Comparison of ENCODE assay signal across 29 cellular contexts in genomic region chr22:43639228-43639948, GRCh38.
"Had no signal": no experiment of that assay in that cellular context is flagged by ENCODE, and none has a peak within 500 bp of the region (broad histone marks: within the 10 kb centered on the region; RNA-seq: fewer than 3 reads in every experiment).

No MANE protein-coding gene starts in this region.

- FAIRE-seq: colon, endometrium, endothelial cell of umbilical vein, frontal cortex had no signal

- H3K4me3 ChIP-seq: colonic mucosa, coronary artery, dorsolateral prefrontal cortex, esophagus muscularis mucosa, esophagus squamous epithelium, gastrocnemius medialis, gastroesophageal sphincter, heart left ventricle, heart right ventricle had no signal

- H3K4me1 Mint-ChIP-seq: endodermal cell had no signal

- H3K27ac Mint-ChIP-seq: dendritic cell treated with granulocyte-macrophage colony-stimulating factor and Interleukin-4, amounts not matched to agents 40 ng/mL and 50 ng/mL, for 4 days; effector memory CD8-positive, alpha-beta T cell; endodermal cell had no signal

- H3K27me3 ChIP-seq: colonic mucosa, dorsolateral prefrontal cortex, esophagus muscularis mucosa, esophagus squamous epithelium, foreskin keratinocyte, gastrocnemius medialis, gastroesophageal sphincter, heart left ventricle, heart right ventricle had no signal

- H3K4me3 Mint-ChIP-seq: dendritic cell treated with granulocyte-macrophage colony-stimulating factor and Interleukin-4, amounts not matched to agents 40 ng/mL and 50 ng/mL, for 4 days; effector memory CD8-positive, alpha-beta T cell; endodermal cell had no signal

- H3K9me3 ChIP-seq: colonic mucosa, gastrocnemius medialis had no signal

- H3K4me1 ChIP-seq: colonic mucosa, esophagus muscularis mucosa, esophagus squamous epithelium, foreskin keratinocyte, gastrocnemius medialis, gastroesophageal sphincter, heart left ventricle, heart right ventricle had no signal

- DNase-seq: colonic mucosa; cortex of kidney; dermis blood vessel endothelial cell; dorsolateral prefrontal cortex; effector CD4-positive, alpha-beta T cell; effector CD8-positive, alpha-beta T cell; effector memory CD4-positive, alpha-beta T cell; effector memory CD8-positive, alpha-beta T cell; endodermal cell; erythroblast; esophagus squamous epithelium; foreskin fibroblast; foreskin keratinocyte; foreskin melanocyte; gastrocnemius medialis; glutamatergic neuron; head of caudate nucleus; heart left ventricle; heart right ventricle had no signal

- ATAC-seq: effector memory CD8-positive, alpha-beta T cell; esophagus mucosa; foreskin keratinocyte; gastrocnemius medialis; gastroesophageal sphincter; heart left ventricle; heart right ventricle had no signal

- H3K27ac ChIP-seq: colonic mucosa, coronary artery, dorsolateral prefrontal cortex, epithelial cell of prostate, esophagus muscularis mucosa, esophagus squamous epithelium, foreskin keratinocyte, gastrocnemius medialis, gastroesophageal sphincter, heart left ventricle, heart right ventricle had no signal

- H3K36me3 ChIP-seq: colonic mucosa, esophagus muscularis mucosa, esophagus squamous epithelium, gastrocnemius medialis, gastroesophageal sphincter, heart left ventricle, heart right ventricle had no signal
